Comparison of ENCODE assay signal across 8 cellular contexts in the genomic region with DNA sequence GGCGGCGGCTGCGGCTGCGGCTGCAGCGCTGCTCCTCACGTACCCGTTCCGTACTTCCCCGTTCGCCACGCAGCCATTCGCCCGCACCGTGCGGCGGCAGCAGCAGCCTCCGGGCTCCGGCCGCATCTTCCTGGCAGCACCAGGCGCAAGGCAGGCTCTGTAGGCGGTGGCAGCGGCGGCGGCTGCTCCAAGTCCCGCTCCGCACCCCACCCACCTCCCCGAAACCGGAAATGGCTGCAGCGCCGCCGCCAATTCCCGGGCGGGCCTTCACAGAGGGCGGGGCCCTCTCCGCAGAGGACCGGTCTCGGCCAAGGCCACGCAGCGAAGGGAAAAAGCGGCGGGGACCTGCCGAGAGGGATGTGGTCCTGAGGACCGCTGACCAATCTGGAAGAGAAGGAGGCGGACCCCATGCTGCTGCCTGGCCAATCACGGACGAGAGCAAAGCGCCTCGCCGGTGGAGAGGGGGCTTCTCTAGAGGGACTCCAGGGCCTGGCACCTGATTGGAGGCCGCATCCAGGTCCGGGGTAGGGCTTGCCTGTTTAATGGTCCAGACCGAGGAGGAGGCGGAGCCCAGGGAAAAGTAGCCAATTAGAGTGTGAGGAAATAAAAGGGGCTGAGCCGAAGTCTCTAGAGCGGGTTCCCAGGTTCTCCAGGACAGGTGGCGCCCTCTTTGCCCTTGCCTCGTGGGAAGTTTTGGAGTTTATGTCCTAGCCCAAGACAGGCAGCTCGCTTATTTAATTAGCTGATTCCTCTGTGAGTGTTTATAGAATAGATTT. TPM values are rescaled to one million over a fixed set of nuclear protein-coding genes. Genes with fewer than 3 reads are reported as not detected.
A peak's percentile ranks its signal among the peaks of the same experiment; 100 is the strongest.
DNase-seq lines count a peak whose midpoint lies in the region; ATAC-seq, FAIRE-seq and TF ChIP-seq lines count a peak whose summit lies in the region.

A gene with protein sequence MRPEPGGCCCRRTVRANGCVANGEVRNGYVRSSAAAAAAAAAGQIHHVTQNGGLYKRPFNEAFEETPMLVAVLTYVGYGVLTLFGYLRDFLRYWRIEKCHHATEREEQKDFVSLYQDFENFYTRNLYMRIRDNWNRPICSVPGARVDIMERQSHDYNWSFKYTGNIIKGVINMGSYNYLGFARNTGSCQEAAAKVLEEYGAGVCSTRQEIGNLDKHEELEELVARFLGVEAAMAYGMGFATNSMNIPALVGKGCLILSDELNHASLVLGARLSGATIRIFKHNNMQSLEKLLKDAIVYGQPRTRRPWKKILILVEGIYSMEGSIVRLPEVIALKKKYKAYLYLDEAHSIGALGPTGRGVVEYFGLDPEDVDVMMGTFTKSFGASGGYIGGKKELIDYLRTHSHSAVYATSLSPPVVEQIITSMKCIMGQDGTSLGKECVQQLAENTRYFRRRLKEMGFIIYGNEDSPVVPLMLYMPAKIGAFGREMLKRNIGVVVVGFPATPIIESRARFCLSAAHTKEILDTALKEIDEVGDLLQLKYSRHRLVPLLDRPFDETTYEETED (minus strand): TSS at position 184 of the 776 bp plus-strand sequence. CDS start 58 bp downstream, at position 126.

- H3K4me3 ChIP-seq in astrocyte (ENCODE audit: insufficient read depth, low read depth, low read length) = peak within 1 kb of the TSS; percentile 92
- H3K4me3 ChIP-seq in right cardiac atrium (ENCODE audit: low read length) = peak within 1 kb of the TSS; percentile 81
- peak within 1 kb of the TSS; percentile 70 to 98 for H3K4me3 ChIP-seq in uterus

- peaks cover 45% of the 10 kb centered on the region for H3K79me2 ChIP-seq in astrocyte (ENCODE audit: insufficient read depth, low read length)

- DNase-seq in NCI-H1930 (lab: John Stamatoyannopoulos, UW) = peak; percentile 98 to 99
- DNase-seq in T-helper 2 cell treated with Interferon-gamma antibody and Interleukin-4, amounts not matched to agents 5 μg/mL and 100 μg/mL, for 36 hours (ENCODE audit: low spot score) = peak; percentile 96
- peak; percentile 99 for DNase-seq in astrocyte (ENCODE audit: low read depth)
- peak; percentile 99 for DNase-seq in right cardiac atrium
- peak; percentile 98 for DNase-seq in pulmonary artery endothelial cell (ENCODE audit: low read depth, low spot score)
- DNase-seq in uterus = peak; percentile 97 to 98

- peaks cover 28% of the 10 kb centered on the region for H3K36me3 Mint-ChIP-seq in T-helper 2 cell treated with Interferon-gamma antibody and Interleukin-4, amounts not matched to agents 5 μg/mL and 100 μg/mL, for 36 hours (ENCODE audit: low read depth)
- no peaks in the 10 kb centered on the region for H3K36me3 Mint-ChIP-seq in astrocyte (ENCODE audit: low read depth, unreplicated experiment)

- H3K4me1 ChIP-seq in astrocyte (ENCODE audit: insufficient read depth, low read length) (peaks cover 14% of the 10 kb centered on the region), right cardiac atrium (ENCODE audit: control insufficient read depth, insufficient read depth, low read length) (no peaks in the 10 kb centered on the region), uterus (peaks cover 0 to 10% of the 10 kb centered on the region in 2 donors)

- intact Hi-C loops in right cardiac atrium (cut with DNase I) (no loop called here), uterus (cut with DNase I; ENCODE audit: low total_unique reads) (no loop called here)

- H3K27ac Mint-ChIP-seq in T-helper 2 cell treated with Interferon-gamma antibody and Interleukin-4, amounts not matched to agents 5 μg/mL and 100 μg/mL, for 36 hours = peak within 1 kb of the TSS; percentile 85
- peak within 1 kb of the TSS; percentile 85 for H3K27ac Mint-ChIP-seq in astrocyte (ENCODE audit: unreplicated experiment)

- peak; percentile 70 for TF ChIP-seq POLR2A in GM18505 (IDR thresholded peaks at IDR 0.05; ENCODE audit: borderline replicate concordance, extremely low read depth, insufficient read depth, insufficient read length)
- TF ChIP-seq POLR2A in uterus (IDR thresholded peaks at IDR 0.05) = peak; percentile 71 to 79

- peak within 1 kb of the TSS; percentile 89 for H3K4me3 Mint-ChIP-seq in T-helper 2 cell treated with Interferon-gamma antibody and Interleukin-4, amounts not matched to agents 5 μg/mL and 100 μg/mL, for 36 hours
- peak within 1 kb of the TSS; percentile 98 for H3K4me3 Mint-ChIP-seq in astrocyte (ENCODE audit: unreplicated experiment)

- H3K27ac ChIP-seq in astrocyte (ENCODE audit: low read depth, low read length) = peak within 1 kb of the TSS; percentile 77
- peak within 1 kb of the TSS; percentile 65 for H3K27ac ChIP-seq in right cardiac atrium (ENCODE audit: low read length)
- peak within 1 kb of the TSS; percentile 80 to 84 for H3K27ac ChIP-seq in uterus

- under 1% methylated on average over 58 of the region's 58 CpGs for WGBS in right cardiac atrium

- peaks cover 3% of the 10 kb centered on the region for H3K27me3 Mint-ChIP-seq in T-helper 2 cell treated with Interferon-gamma antibody and Interleukin-4, amounts not matched to agents 5 μg/mL and 100 μg/mL, for 36 hours (ENCODE audit: low read depth)
- H3K27me3 Mint-ChIP-seq in astrocyte (ENCODE audit: low read depth, unreplicated experiment) = no peaks in the 10 kb centered on the region

- peak within 1 kb of the TSS; percentile 86 for H3K4me2 ChIP-seq in astrocyte (ENCODE audit: low read length)

- H3K27me3 ChIP-seq in astrocyte (ENCODE audit: insufficient read depth, low read length) (peaks cover 4% of the 10 kb centered on the region), right cardiac atrium (ENCODE audit: control insufficient read depth, insufficient read depth) (no peaks in the 10 kb centered on the region), uterus (no peaks in the 10 kb centered on the region)

- H3K9me3 Mint-ChIP-seq in T-helper 2 cell treated with Interferon-gamma antibody and Interleukin-4, amounts not matched to agents 5 μg/mL and 100 μg/mL, for 36 hours = no peaks in the 10 kb centered on the region
- no peaks in the 10 kb centered on the region for H3K9me3 Mint-ChIP-seq in astrocyte (ENCODE audit: unreplicated experiment)

- H4K20me1 ChIP-seq in astrocyte (ENCODE audit: insufficient read depth, low read length) = peaks cover 14% of the 10 kb centered on the region

- TF ChIP-seq CTCF in astrocyte (IDR thresholded peaks at IDR 0.05; ENCODE audit: insufficient read depth, low read depth, low read length) (no peak), uterus (IDR thresholded peaks at IDR 0.05) (peak in 3 of 4 experiments; percentile 16 to 28 (median 19))

- ATAC-seq in GM18505 (IDR thresholded peaks at IDR 0.05; ENCODE audit: unreplicated experiment) (peak; percentile 95), HG02973 (IDR thresholded peaks at IDR 0.05; ENCODE audit: unreplicated experiment) (peak; percentile 94), right cardiac atrium (peak; percentile 99)

- H3K9me3 ChIP-seq in astrocyte (ENCODE audit: insufficient read depth, low read depth, low read length) (no peaks in the 10 kb centered on the region), right cardiac atrium (ENCODE audit: control insufficient read depth, low read length) (no peaks in the 10 kb centered on the region), uterus (no peaks in the 10 kb centered on the region)

- peaks cover 33% of the 10 kb centered on the region for H3K4me1 Mint-ChIP-seq in T-helper 2 cell treated with Interferon-gamma antibody and Interleukin-4, amounts not matched to agents 5 μg/mL and 100 μg/mL, for 36 hours (ENCODE audit: low read depth)
- peaks cover 26% of the 10 kb centered on the region for H3K4me1 Mint-ChIP-seq in astrocyte (ENCODE audit: low read depth, unreplicated experiment)

- H3K36me3 ChIP-seq in astrocyte (ENCODE audit: insufficient read depth, low read length) = no peaks in the 10 kb centered on the region
- H3K36me3 ChIP-seq in uterus = no peaks in the 10 kb centered on the region

- peak within 1 kb of the TSS; percentile 93 for H3K9ac ChIP-seq in astrocyte (ENCODE audit: low read length)

- FAIRE-seq in astrocyte (lab: Jason Lieb, UNC) = peak; percentile 78

- peak within 1 kb of the TSS; percentile 62 for H2AFZ ChIP-seq in astrocyte (ENCODE audit: low read depth, low read length)

RNA-seq across cellular contexts. Expression of the gene that starts here (rescaled TPM):
- 51.2 and 55.9 TPM in 2 replicates for total RNA-seq in astrocyte
- 10 to 100 TPM; 10.7 to 15.8 (median 13.0) TPM for total RNA-seq in right cardiac atrium
- polyA plus RNA-seq in right cardiac atrium = 4.8 TPM
- 48.1 and 54.5 TPM in 2 replicates for total RNA-seq in pulmonary artery endothelial cell
- 10 to 100 TPM; 12.3 to 64.2 (median 32.1) TPM for total RNA-seq in uterus

Comparison
In these comparisons a context has a peak if more than half of its experiments do, and no peak if none do; other contexts are left out.
1. Peak in every context shown above with its lines: DNase-seq, ATAC-seq, H3K4me3 ChIP-seq and H3K27ac ChIP-seq.